In genomic region chr9:111483862-111484563, GRCh38 we compare ENCODE assay signal across 8 cellular contexts. TPM values are rescaled to one million over a fixed set of nuclear protein-coding genes. Genes with fewer than 3 reads are reported as not detected.
A peak's percentile ranks its signal among the peaks of the same experiment; 100 is the strongest.
DNase-seq lines count a peak whose midpoint lies in the region; ATAC-seq lines count a peak whose summit lies in the region.

ECPAS (minus strand) TSS chr9:111484383; CDS start chr9:111472918, 11,465 bp downstream.

- ATAC-seq in GM18909 (IDR thresholded peaks at IDR 0.05; ENCODE audit: poor library complexity, unreplicated experiment) = peak; percentile 62
- ATAC-seq in HG03139 (IDR thresholded peaks at IDR 0.05; ENCODE audit: unreplicated experiment) = peak; percentile 46

- DNase-seq in AML-193 (lab: John Stamatoyannopoulos, UW) (peak; percentile 42 to 55), NCI-H82 (lab: John Stamatoyannopoulos, UW) (peak; percentile 84), lung microvascular endothelial cell (ENCODE audit: low read depth in 2 of 2) (peak; percentile 75 to 82)
- peak; percentile 89 for DNase-seq in activated CD8-positive, alpha-beta memory T cell treated with anti-CD3 and anti-CD28 coated beads for 24 hours
- DNase-seq in effector CD8-positive, alpha-beta T cell (lab: John Stamatoyannopoulos, UW) = peak; percentile 26
- DNase-seq in stimulated activated CD4-positive, alpha-beta T cell treated with anti-CD3 and anti-CD28 coated beads, TNF-alpha, amount 100 ng/mL, for 4 hours (ENCODE audit: low read depth in 3 of 3) = peak; percentile 32 to 61 (median 53)

RNA-seq across cellular contexts. Expression of gene ECPAS, which starts in this region (rescaled TPM):
- 69.8 and 73.7 TPM in 2 replicates for total RNA-seq in lung microvascular endothelial cell

Comparison
In these comparisons a context has a peak if more than half of its experiments do, and no peak if none do; other contexts are left out.
1. Peak in every context shown above with its lines: DNase-seq and ATAC-seq.
2. DNase-seq: peak in every context shown above with its lines; median percentile 89 in activated CD8-positive, alpha-beta memory T cell treated with anti-CD3 and anti-CD28 coated beads for 24 hours; 84 in NCI-H82; 78 in lung microvascular endothelial cell; 53 in stimulated activated CD4-positive, alpha-beta T cell treated with anti-CD3 and anti-CD28 coated beads, TNF-alpha, amount 100 ng/mL, for 4 hours; 48 in AML-193; 26 in effector CD8-positive, alpha-beta T cell.